Comparison of ENCODE assay signal across 8 cellular contexts in genomic region chr20:36462440-36463211, GRCh38.
DNase-seq lines count a peak whose midpoint lies in the region; TF ChIP-seq lines count a peak whose summit lies in the region.

No MANE protein-coding gene starts in this region.

- H3K4me2 ChIP-seq in skeletal muscle satellite cell (ENCODE audit: low read length): peak overlapping the region; percentile 94

- H3K36me3 ChIP-seq in ascending aorta: peaks cover 0 to 6% of the 10 kb centered on the region in 2 donors
- no peaks in the 10 kb centered on the region for H3K36me3 ChIP-seq in iPS-15b (ENCODE audit: control insufficient read depth, insufficient read depth, low read length)
- peaks cover 11% of the 10 kb centered on the region for H3K36me3 ChIP-seq in skeletal muscle satellite cell (ENCODE audit: insufficient read depth, low read length)

- DNase-seq in COLO668 (lab: John Stamatoyannopoulos, UW; ENCODE audit: unreplicated experiment): peak; percentile 56
- peak; percentile 21 to 29 for DNase-seq in Kasumi-1 (lab: John Stamatoyannopoulos, UW)
- DNase-seq in ascending aorta (ENCODE audit: low spot score in 2 of 2): peak; percentile 67 to 95
- no peak for DNase-seq in NCI-H2227 (lab: John Stamatoyannopoulos, UW; ENCODE audit: unreplicated experiment)
- no peak for DNase-seq in NCI-H1105 (lab: John Stamatoyannopoulos, UW)
- no peak for DNase-seq in NCI-H526 treated with DMSO at 0.1 percent for 48 hours (lab: John Stamatoyannopoulos, UW)

- H3K9ac ChIP-seq in iPS-15b (ENCODE audit: low read depth, low read length) (peak overlapping the region; percentile 81), skeletal muscle satellite cell (ENCODE audit: low read depth, low read length) (peak overlapping the region; percentile 100)

- no peaks in the 10 kb centered on the region for H3K27me3 ChIP-seq in ascending aorta
- H3K27me3 ChIP-seq in iPS-15b (ENCODE audit: control insufficient read depth, insufficient read depth, low read length): no peaks in the 10 kb centered on the region
- H3K27me3 ChIP-seq in skeletal muscle satellite cell (ENCODE audit: control insufficient read depth, insufficient read depth, low read length): no peaks in the 10 kb centered on the region

- peak overlapping the region; percentile 99 for H3K27ac ChIP-seq in ascending aorta

- no peak for TF ChIP-seq CTCF in ascending aorta (IDR thresholded peaks at IDR 0.05)

- intact Hi-C loops in ascending aorta (cut with DNase I): loop anchor here (2.0 to 10.0 kb wide), 3 partner anchors 30 to 372 kb away; partner anchors contain the start of gene MYL9

- H3K9me3 ChIP-seq in ascending aorta (no peaks in the 10 kb centered on the region), iPS-15b (ENCODE audit: control insufficient read depth, insufficient read depth, low read length) (no peaks in the 10 kb centered on the region), skeletal muscle satellite cell (replicated peaks; ENCODE audit: low read length) (no peaks in the 10 kb centered on the region)

- peak overlapping the region; percentile 80 to 99 for H3K4me3 ChIP-seq in ascending aorta
- peak overlapping the region; percentile 82 for H3K4me3 ChIP-seq in iPS-15b (ENCODE audit: low read depth, low read length)
- peak overlapping the region; percentile 100 for H3K4me3 ChIP-seq in skeletal muscle satellite cell (ENCODE audit: low read length)

- H3K4me1 ChIP-seq in ascending aorta (peaks cover 37 to 50% of the 10 kb centered on the region in 2 donors), iPS-15b (ENCODE audit: control insufficient read depth, insufficient read depth, low read length) (peaks cover 23% of the 10 kb centered on the region), skeletal muscle satellite cell (ENCODE audit: control insufficient read depth, insufficient read depth, low read length) (peaks cover 53% of the 10 kb centered on the region)

Comparison
In these comparisons a context has a peak if more than half of its experiments do, and no peak if none do; other contexts are left out.
1. DNase-seq: peak in COLO668 (single experiment), Kasumi-1 (2 of 2) and ascending aorta (2 of 2); none in NCI-H2227 (single experiment), NCI-H1105 (single experiment) and NCI-H526 treated with DMSO at 0.1 percent for 48 hours (single experiment).
2. Peak in every context shown above with its lines, with median percentiles within 50 percentile points of each other: H3K4me3 ChIP-seq.